In genomic region chr11:126139541-126140091, GRCh38 we compare ENCODE assay signal across 14 cellular contexts.
DNase-seq lines count a peak whose midpoint lies in the region; ATAC-seq, FAIRE-seq and TF ChIP-seq lines count a peak whose summit lies in the region.
"Had no signal": no experiment of that assay in that cellular context is flagged by ENCODE, and none has a peak within 500 bp of the region (broad histone marks: within the 10 kb centered on the region; RNA-seq: fewer than 3 reads in every experiment).

No MANE protein-coding gene starts in this region.

- ATAC-seq in Right ventricle myocardium superior (ENCODE audit: poor library complexity) = peak; percentile 44
- ATAC-seq in upper lobe of right lung = peak; percentile 37
- ATAC-seq in GM18907 (IDR thresholded peaks at IDR 0.05; ENCODE audit: unreplicated experiment) = no peak
- no peak for ATAC-seq in HG03139 (IDR thresholded peaks at IDR 0.05; ENCODE audit: unreplicated experiment)

- H3K27ac ChIP-seq in right atrium auricular region = peak overlapping the region in 1 of 2 donors; percentile 4
- H3K27ac ChIP-seq in upper lobe of right lung = no peak overlapping the region
- H3K27ac ChIP-seq: SJSA1 had no signal

- no peaks in the 10 kb centered on the region for H3K36me3 Mint-ChIP-seq in mesothelial cell of epicardium

- no peaks in the 10 kb centered on the region for H3K9me3 Mint-ChIP-seq in mesothelial cell of epicardium
- H3K9me3 Mint-ChIP-seq: activated naive CD4-positive, alpha-beta T cell treated with anti-CD3 and anti-CD28 coated beads for 36 hours had no signal

- DNase-seq in Right ventricle myocardium superior (peak; percentile 63), right atrium auricular region (ENCODE audit: low spot score) (no peak), dedifferentiated amniotic fluid mesenchymal stem cell (ENCODE audit: extremely low spot score) (peak; percentile 56), mesothelial cell of epicardium (ENCODE audit: low spot score in 2 of 2, unreplicated experiment in 2 of 2) (no peak), upper lobe of right lung (no peak), H54 (ENCODE audit: insufficient read length, low spot score) (no peak)
- DNase-seq: activated CD4-positive, alpha-beta T cell treated with anti-CD3 and anti-CD28 coated beads, Interleukin-2, amount 50 U/mL, for 1 hour; activated naive CD4-positive, alpha-beta T cell treated with anti-CD3 and anti-CD28 coated beads for 36 hours; DMS79; kidney glomerular epithelial cell had no signal

- peaks cover 0 to 41% of the 10 kb centered on the region in 2 donors for H3K4me1 ChIP-seq in right atrium auricular region
- H3K4me1 ChIP-seq in upper lobe of right lung = peaks cover 40% of the 10 kb centered on the region
- H3K4me1 ChIP-seq: SJSA1 had no signal

- H3K4me3 Mint-ChIP-seq in mesothelial cell of epicardium = peak overlapping the region; percentile 28
- H3K4me3 Mint-ChIP-seq: activated naive CD4-positive, alpha-beta T cell treated with anti-CD3 and anti-CD28 coated beads for 36 hours had no signal

- H3K9me3 ChIP-seq in right atrium auricular region = no peaks in the 10 kb centered on the region
- H3K9me3 ChIP-seq in upper lobe of right lung = no peaks in the 10 kb centered on the region
- H3K9me3 ChIP-seq: SJSA1 had no signal

- H3K4me3 ChIP-seq in right atrium auricular region = no peak overlapping the region
- H3K4me3 ChIP-seq in upper lobe of right lung = no peak overlapping the region
- H3K4me3 ChIP-seq: SJSA1 had no signal

- intact Hi-C loops in Right ventricle myocardium superior (cut with DNase I) = no loop called here
- intact Hi-C loops in upper lobe of right lung (cut with DNase I) = no loop called here

- peak overlapping the region; percentile 89 for H3K27ac Mint-ChIP-seq in mesothelial cell of epicardium
- H3K27ac Mint-ChIP-seq: activated naive CD4-positive, alpha-beta T cell treated with anti-CD3 and anti-CD28 coated beads for 36 hours had no signal

- no peaks in the 10 kb centered on the region for H3K27me3 Mint-ChIP-seq in mesothelial cell of epicardium (ENCODE audit: low read depth)

- no peak for TF ChIP-seq CTCF in right atrium auricular region (IDR thresholded peaks at IDR 0.05)
- no peak for TF ChIP-seq CTCF in mesothelial cell of epicardium (IDR thresholded peaks at IDR 0.05; ENCODE audit: unreplicated experiment)
- no peak for TF ChIP-seq CTCF in upper lobe of right lung (IDR thresholded peaks at IDR 0.05)

- no peak for FAIRE-seq in H54 (lab: Jason Lieb, UNC)
- FAIRE-seq: endothelial cell of umbilical vein had no signal

- no peaks in the 10 kb centered on the region for H3K36me3 ChIP-seq in right atrium auricular region
- no peaks in the 10 kb centered on the region for H3K36me3 ChIP-seq in upper lobe of right lung
- H3K36me3 ChIP-seq: SJSA1 had no signal

- no peak for TF ChIP-seq POLR2A in H54 (IDR thresholded peaks at IDR 0.05; ENCODE audit: low read depth, low read length)

- H3K4me1 Mint-ChIP-seq in mesothelial cell of epicardium = peaks cover 70% of the 10 kb centered on the region

- H3K27me3 ChIP-seq in right atrium auricular region (no peaks in the 10 kb centered on the region), upper lobe of right lung (no peaks in the 10 kb centered on the region)

Comparison
In these comparisons a context has a peak if more than half of its experiments do, and no peak if none do; other contexts are left out.
1. DNase-seq: peak in Right ventricle myocardium superior (single experiment) and dedifferentiated amniotic fluid mesenchymal stem cell (single experiment); none in right atrium auricular region (single experiment), mesothelial cell of epicardium (0 of 2), upper lobe of right lung (single experiment) and H54 (single experiment).
2. ATAC-seq: peak in Right ventricle myocardium superior (single experiment) and upper lobe of right lung (single experiment); none in GM18907 (single experiment) and HG03139 (single experiment).